9 cellular contexts compared by ENCODE assay signal in genomic region chr18:5975111-5975622, GRCh38.
DNase-seq lines count a peak whose midpoint lies in the region; ATAC-seq and TF ChIP-seq lines count a peak whose summit lies in the region.
"Had no signal": no experiment of that assay in that cellular context is flagged by ENCODE, and none has a peak within 500 bp of the region (broad histone marks: within the 10 kb centered on the region; RNA-seq: fewer than 3 reads in every experiment).

No MANE protein-coding gene starts in this region.

- H3K36me3 Mint-ChIP-seq in activated CD8-positive, alpha-beta T cell treated with anti-CD3 and anti-CD28 coated beads for 36 hours (ENCODE audit: low read depth) = no peaks in the 10 kb centered on the region
- H3K36me3 Mint-ChIP-seq in activated CD8-positive, alpha-beta T cell treated with anti-CD3 and anti-CD28 coated beads, Interleukin-2, amount 10 ng/mL, durations not matched to agents 7 days and 5 days (ENCODE audit: low read depth) = no peaks in the 10 kb centered on the region
- H3K36me3 Mint-ChIP-seq: CD4-positive, CD25-positive, alpha-beta regulatory T cell had no signal

- H3K4me1 ChIP-seq in skeletal muscle satellite cell (ENCODE audit: control insufficient read depth, insufficient read depth, low read length) = peaks cover 14% of the 10 kb centered on the region

- ATAC-seq in activated CD8-positive, alpha-beta T cell treated with anti-CD3 and anti-CD28 coated beads for 36 hours = peak; percentile 42
- no peak for ATAC-seq in activated CD8-positive, alpha-beta T cell treated with anti-CD3 and anti-CD28 coated beads, Interleukin-2, amount 10 ng/mL, durations not matched to agents 7 days and 5 days
- ATAC-seq in HG02885 (IDR thresholded peaks at IDR 0.05; ENCODE audit: poor library complexity, unreplicated experiment) = peak; percentile 77

- CTCF ChIA-PET in activated CD8-positive, alpha-beta T cell treated with anti-CD3 and anti-CD28 coated beads for 36 hours (lab: Charles Lee) = interaction anchor here (0.9 kb wide), 1 partner anchor 127 kb away, joined by 3 read pairs; no protein-coding TSS in a partner anchor
- CTCF ChIA-PET in activated CD8-positive, alpha-beta T cell treated with anti-CD3 and anti-CD28 coated beads, Interleukin-2, amount 10 ng/mL, durations not matched to agents 7 days and 5 days (lab: Charles Lee) = interaction anchor here (1.3 kb wide), 1 partner anchor 9 kb away, joined by 3 read pairs; no protein-coding TSS in a partner anchor

- no peak for TF ChIP-seq CTCF in activated CD8-positive, alpha-beta T cell treated with anti-CD3 and anti-CD28 coated beads for 36 hours (IDR thresholded peaks at IDR 0.05)

- intact Hi-C loops in activated CD8-positive, alpha-beta T cell treated with anti-CD3 and anti-CD28 coated beads for 36 hours (cut with micrococcal nuclease) = no loop called here

- peaks cover 12% of the 10 kb centered on the region for H3K4me1 Mint-ChIP-seq in activated CD8-positive, alpha-beta T cell treated with anti-CD3 and anti-CD28 coated beads for 36 hours (ENCODE audit: low read depth)
- H3K4me1 Mint-ChIP-seq in activated CD8-positive, alpha-beta T cell treated with anti-CD3 and anti-CD28 coated beads, Interleukin-2, amount 10 ng/mL, durations not matched to agents 7 days and 5 days (ENCODE audit: low read depth) = peaks cover 9% of the 10 kb centered on the region
- H3K4me1 Mint-ChIP-seq: CD4-positive, CD25-positive, alpha-beta regulatory T cell had no signal

- no peaks in the 10 kb centered on the region for H3K9me3 Mint-ChIP-seq in activated CD8-positive, alpha-beta T cell treated with anti-CD3 and anti-CD28 coated beads for 36 hours
- H3K9me3 Mint-ChIP-seq in activated CD8-positive, alpha-beta T cell treated with anti-CD3 and anti-CD28 coated beads, Interleukin-2, amount 10 ng/mL, durations not matched to agents 7 days and 5 days (ENCODE audit: insufficient read depth) = no peaks in the 10 kb centered on the region

- H3K4me3 Mint-ChIP-seq in activated CD8-positive, alpha-beta T cell treated with anti-CD3 and anti-CD28 coated beads for 36 hours = no peak overlapping the region
- H3K4me3 Mint-ChIP-seq in activated CD8-positive, alpha-beta T cell treated with anti-CD3 and anti-CD28 coated beads, Interleukin-2, amount 10 ng/mL, durations not matched to agents 7 days and 5 days = no peak overlapping the region
- H3K4me3 Mint-ChIP-seq: CD4-positive, CD25-positive, alpha-beta regulatory T cell had no signal

- no peak overlapping the region for H3K27ac Mint-ChIP-seq in activated CD8-positive, alpha-beta T cell treated with anti-CD3 and anti-CD28 coated beads for 36 hours
- H3K27ac Mint-ChIP-seq in activated CD8-positive, alpha-beta T cell treated with anti-CD3 and anti-CD28 coated beads, Interleukin-2, amount 10 ng/mL, durations not matched to agents 7 days and 5 days = no peak overlapping the region
- H3K27ac Mint-ChIP-seq: CD4-positive, CD25-positive, alpha-beta regulatory T cell had no signal

- H3K27me3 ChIP-seq in skeletal muscle satellite cell (ENCODE audit: control insufficient read depth, insufficient read depth, low read length) = peaks cover 29% of the 10 kb centered on the region

- H3K27me3 Mint-ChIP-seq in activated CD8-positive, alpha-beta T cell treated with anti-CD3 and anti-CD28 coated beads for 36 hours = no peaks in the 10 kb centered on the region
- H3K27me3 Mint-ChIP-seq in activated CD8-positive, alpha-beta T cell treated with anti-CD3 and anti-CD28 coated beads, Interleukin-2, amount 10 ng/mL, durations not matched to agents 7 days and 5 days (ENCODE audit: low read depth) = no peaks in the 10 kb centered on the region
- H3K27me3 Mint-ChIP-seq: CD4-positive, CD25-positive, alpha-beta regulatory T cell had no signal

- H3K36me3 ChIP-seq in skeletal muscle satellite cell (ENCODE audit: insufficient read depth, low read length) = no peaks in the 10 kb centered on the region

- no peak overlapping the region for H3K9ac ChIP-seq in skeletal muscle satellite cell (ENCODE audit: low read depth, low read length)

- POLR2A ChIA-PET in activated CD8-positive, alpha-beta T cell treated with anti-CD3 and anti-CD28 coated beads for 36 hours (lab: Charles Lee) = no interaction called here
- POLR2A ChIA-PET in activated CD8-positive, alpha-beta T cell treated with anti-CD3 and anti-CD28 coated beads, Interleukin-2, amount 10 ng/mL, durations not matched to agents 7 days and 5 days (lab: Charles Lee) = no interaction called here

- no peaks in the 10 kb centered on the region for H3K9me3 ChIP-seq in skeletal muscle satellite cell (replicated peaks; ENCODE audit: low read length)

- peak overlapping the region; percentile 55 for H3K4me2 ChIP-seq in skeletal muscle satellite cell (ENCODE audit: low read length)

- no peak for DNase-seq in activated CD8-positive, alpha-beta T cell treated with anti-CD3 and anti-CD28 coated beads for 36 hours
- DNase-seq in activated CD8-positive, alpha-beta T cell treated with anti-CD3 and anti-CD28 coated beads, Interleukin-2, amount 10 ng/mL, durations not matched to agents 7 days and 5 days = no peak
- DNase-seq in SIG-M5 (lab: John Stamatoyannopoulos, UW) (peak; percentile 69), Ammon's horn (ENCODE audit: low spot score) (no peak), iPS-NIHi11 (ENCODE audit: low spot score) (no peak)
- DNase-seq in activated CD4-positive, alpha-beta T cell treated with anti-CD3 and anti-CD28 coated beads for 1 hour = no peak
- DNase-seq: CD4-positive, CD25-positive, alpha-beta regulatory T cell had no signal

- no peak overlapping the region for H3K4me3 ChIP-seq in skeletal muscle satellite cell (ENCODE audit: low read length)
